ENCODE assay signal across 17 cellular contexts in the genomic region with DNA sequence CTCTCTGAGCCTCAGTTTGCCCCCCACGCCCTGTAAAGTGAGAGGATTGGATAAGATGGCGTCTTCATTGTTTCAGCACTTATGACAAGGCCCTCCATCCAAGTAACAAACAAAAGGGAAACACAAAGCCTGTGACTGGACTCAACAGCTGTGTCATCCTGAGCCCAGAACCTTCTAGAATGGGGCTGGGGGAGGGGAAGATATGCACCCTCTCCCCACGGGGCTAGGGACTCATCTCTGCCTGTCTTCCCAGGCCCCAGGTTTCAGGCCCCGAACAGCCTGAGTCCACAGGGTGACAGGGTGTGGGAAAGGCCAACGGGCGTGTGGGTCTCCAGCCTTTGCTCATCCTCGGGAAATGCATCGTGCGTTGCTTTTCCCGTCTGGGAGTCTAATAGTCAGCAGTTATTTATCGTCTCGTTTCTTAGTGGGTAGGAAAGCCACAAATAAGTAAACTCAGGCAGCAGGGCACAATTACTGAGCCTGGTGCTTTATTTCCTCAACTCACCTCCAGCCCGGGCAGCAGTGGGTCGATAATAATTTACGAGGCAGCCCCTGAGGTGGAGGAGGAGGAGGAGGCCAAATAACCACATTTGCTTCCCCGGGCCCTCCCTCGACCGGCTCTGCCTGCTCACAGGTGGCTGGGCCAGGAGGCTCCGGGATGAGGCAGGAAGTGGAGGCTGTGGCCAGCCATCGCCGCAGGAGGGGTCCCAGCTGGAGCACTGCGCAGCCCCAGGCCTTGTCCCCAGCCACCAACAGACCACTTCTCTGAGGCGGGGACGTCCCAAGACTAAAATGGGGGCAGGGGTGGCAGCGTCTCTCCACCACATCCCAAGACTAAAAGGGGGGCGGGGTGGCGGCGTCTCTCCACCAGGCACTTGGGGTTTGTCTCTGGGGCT. TPM values are rescaled to one million over a fixed set of nuclear protein-coding genes. Genes with fewer than 3 reads are reported as not detected.
DNase-seq lines count a peak whose midpoint lies in the region; ATAC-seq, FAIRE-seq and TF ChIP-seq lines count a peak whose summit lies in the region.
"Had no signal": no experiment of that assay in that cellular context is flagged by ENCODE, and none has a peak within 500 bp of the region (broad histone marks: within the 10 kb centered on the region; RNA-seq: fewer than 3 reads in every experiment).

No MANE protein-coding gene starts in this region.

- peaks cover 1 to 3% (median 2%) of the 10 kb centered on the region in 3 donors for H3K27me3 Mint-ChIP-seq in CD14-positive monocyte (ENCODE audit: low read depth in 3 of 3)

- no TSS peak for BruUV-seq in K562 (replicated peaks; lab: Mats Ljungman, UMichigan)

- H2AFZ ChIP-seq in K562 (ENCODE audit: low read depth, low read length) = no peak overlapping the region

- peaks cover 13 to 71% of the 10 kb centered on the region in 2 experiments for H3K4me1 ChIP-seq in K562 (replicated peaks in 1 of 2; ENCODE audit: control insufficient read depth in 2 of 2, insufficient read depth in 2 of 2, low read length in 2 of 2)

- no peaks in the 10 kb centered on the region for H3K79me2 ChIP-seq in K562 (ENCODE audit: control insufficient read depth, insufficient read depth, low read length)

- H3K27ac Mint-ChIP-seq in CD14-positive monocyte = peak overlapping the region in 1 of 7 donors; percentile 46
- H3K27ac Mint-ChIP-seq: T-helper 17 cell had no signal

- TF ChIP-seq CTCF in K562 (IDR thresholded peaks at IDR 0.05 in 2 of 3, conservative IDR thresholded peaks at IDR 0.05 in 1 of 3; ENCODE audit: insufficient read depth in 2 of 3, low read depth in 1 of 3, low read length in 3 of 3) (no peak), CD14-positive monocyte (IDR thresholded peaks at IDR 0.05) (no peak)

- no peak overlapping the region for H3K4me3 ChIP-seq in K562
- H3K4me3 ChIP-seq: sigmoid colon, suprapubic skin had no signal

- 85% methylated on average over 23 of the region's 28 CpGs for WGBS in K562 (ENCODE audit: insufficient coverage, low coverage, missing lambda C conversion rate)

- H3K4me1 Mint-ChIP-seq in CD14-positive monocyte = peaks cover 48% of the 10 kb centered on the region

- POLR2A ChIA-PET in K562 (lab: Yijun Ruan, JAX) = interaction anchor here (0.6 kb wide), 1 partner anchor 25 kb away, joined by 3 read pairs; no protein-coding TSS in a partner anchor

- no peaks in the 10 kb centered on the region for H3K36me3 Mint-ChIP-seq in CD14-positive monocyte

- H4K20me1 ChIP-seq in K562 (replicated peaks; ENCODE audit: control insufficient read depth, insufficient read depth, low read length) = peaks cover 28% of the 10 kb centered on the region

- no peaks in the 10 kb centered on the region for H3K9me3 ChIP-seq in K562 (replicated peaks; ENCODE audit: control insufficient read depth, insufficient read depth, low read depth, low read length)
- H3K9me3 ChIP-seq: Caco-2, sigmoid colon, suprapubic skin had no signal

- CTCF ChIA-PET in K562 (lab: Yijun Ruan, JAX; ENCODE audit: low intra/inter-chr PET ratio) = no interaction called here

- no peaks in the 10 kb centered on the region for H3K27me3 ChIP-seq in K562 (ENCODE audit: control insufficient read depth in 2 of 2, insufficient read depth in 2 of 2, low read length in 2 of 2)
- H3K27me3 ChIP-seq: sigmoid colon, suprapubic skin had no signal

- no peak for TF ChIP-seq EP300 in K562 (IDR thresholded peaks at IDR 0.05; ENCODE audit: low read length)

- no peak for TF ChIP-seq POLR2A in K562 (conservative IDR thresholded peaks at IDR 0.05)

- DNase-seq in GF-D8 (lab: John Stamatoyannopoulos, UW) = peak; percentile 42
- DNase-seq in NCI-H2107 treated with DMSO at 0.1 percent for 48 hours (lab: John Stamatoyannopoulos, UW; ENCODE audit: unreplicated experiment) = peak; percentile 53
- no peak for DNase-seq in K562 (ENCODE audit: extremely low read depth in 1 of 4, low spot score in 3 of 4)
- DNase-seq in pons (ENCODE audit: low spot score) = peak; percentile 56
- DNase-seq in DMS79 treated with DMSO at 0.1 percent for 48 hours (lab: John Stamatoyannopoulos, UW) = no peak
- DNase-seq in CD14-positive monocyte (ENCODE audit: low spot score) = no peak
- DNase-seq in T1000 (lab: John Stamatoyannopoulos, UW) = no peak
- no peak for DNase-seq in SW480 (ENCODE audit: low spot score)
- DNase-seq: Kasumi-1, left colon, NCI-H146, sigmoid colon, T-helper 17 cell had no signal

- no peak for FAIRE-seq in K562 (lab: Jason Lieb, UNC)

- no peak overlapping the region for H3K4me2 ChIP-seq in K562 (ENCODE audit: insufficient read depth, low read length)

- H3K9me1 ChIP-seq in K562 (ENCODE audit: control insufficient read depth, insufficient read depth, low read length) = no peaks in the 10 kb centered on the region

- no peak overlapping the region for H3K9ac ChIP-seq in K562 (ENCODE audit: insufficient read depth in 1 of 2, low read depth in 2 of 2, low read length in 2 of 2)

- TF ChIP-seq RAD21 in K562 (CRISPR knock-in tag; conservative IDR thresholded peaks at IDR 0.05 in 1 of 2, IDR thresholded peaks at IDR 0.05 in 1 of 2) = no peak

- no peak overlapping the region for H3K4me3 Mint-ChIP-seq in CD14-positive monocyte
- H3K4me3 Mint-ChIP-seq: T-helper 17 cell had no signal

- H3K9me3 Mint-ChIP-seq in CD14-positive monocyte = no peaks in the 10 kb centered on the region

- no peak overlapping the region for H3K27ac ChIP-seq in K562 (ENCODE audit: extremely low read depth, low read depth, low read length)
- H3K27ac ChIP-seq: suprapubic skin had no signal

- H3K36me3 ChIP-seq in K562 (ENCODE audit: control insufficient read depth, insufficient read depth, low read length) = no peaks in the 10 kb centered on the region
- H3K36me3 ChIP-seq: sigmoid colon, suprapubic skin had no signal

- ATAC-seq in K562 = no peak
- ATAC-seq: activated CD4-positive, CD25-positive, alpha-beta regulatory T cell treated with anti-CD3 and anti-CD28 coated beads, Interleukin-2, amount 50 U/mL, for 24 hours; left colon; Right ventricle myocardium inferior; T-helper 17 cell had no signal

- in situ Hi-C loops in K562 (cut with MboI) = no loop called here

- intact Hi-C loops in K562 (cut with micrococcal nuclease) = loop anchor here (5.0 to 10.0 kb wide), 2 partner anchors 57 to 85 kb away; no protein-coding TSS in a partner anchor
- intact Hi-C loops in CD14-positive monocyte (cut with micrococcal nuclease) = no loop called here

TF ChIP-seq in K562, 482 proteins besides CTCF, POLR2A, EP300 and RAD21:
- no peak for TF ChIP-seq KLF10 (CRISPR knock-in tag; IDR thresholded peaks at IDR 0.05)
- TF ChIP-seq, protein P1, sequence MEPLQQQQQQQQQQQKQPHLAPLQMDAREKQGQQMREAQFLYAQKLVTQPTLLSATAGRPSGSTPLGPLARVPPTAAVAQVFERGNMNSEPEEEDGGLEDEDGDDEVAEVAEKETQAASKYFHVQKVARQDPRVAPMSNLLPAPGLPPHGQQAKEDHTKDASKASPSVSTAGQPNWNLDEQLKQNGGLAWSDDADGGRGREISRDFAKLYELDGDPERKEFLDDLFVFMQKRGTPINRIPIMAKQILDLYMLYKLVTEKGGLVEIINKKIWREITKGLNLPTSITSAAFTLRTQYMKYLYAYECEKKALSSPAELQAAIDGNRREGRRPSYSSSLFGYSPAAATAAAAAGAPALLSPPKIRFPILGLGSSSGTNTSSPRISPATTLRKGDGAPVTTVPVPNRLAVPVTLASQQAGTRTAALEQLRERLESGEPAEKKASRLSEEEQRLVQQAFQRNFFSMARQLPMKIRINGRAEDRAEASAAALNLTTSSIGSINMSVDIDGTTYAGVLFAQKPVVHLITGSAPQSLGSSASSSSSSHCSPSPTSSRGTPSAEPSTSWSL (CRISPR knock-in tag; IDR thresholded peaks at IDR 0.05; ENCODE audit: borderline replicate concordance) = no peak
- no peak for TF ChIP-seq HCFC1 (IDR thresholded peaks at IDR 0.05; ENCODE audit: low read depth, low read length)
- TF ChIP-seq, protein P2, sequence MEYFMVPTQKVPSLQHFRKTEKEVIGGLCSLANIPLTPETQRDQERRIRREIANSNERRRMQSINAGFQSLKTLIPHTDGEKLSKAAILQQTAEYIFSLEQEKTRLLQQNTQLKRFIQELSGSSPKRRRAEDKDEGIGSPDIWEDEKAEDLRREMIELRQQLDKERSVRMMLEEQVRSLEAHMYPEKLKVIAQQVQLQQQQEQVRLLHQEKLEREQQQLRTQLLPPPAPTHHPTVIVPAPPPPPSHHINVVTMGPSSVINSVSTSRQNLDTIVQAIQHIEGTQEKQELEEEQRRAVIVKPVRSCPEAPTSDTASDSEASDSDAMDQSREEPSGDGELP (CRISPR knock-in tag; IDR thresholded peaks at IDR 0.05; ENCODE audit: borderline replicate concordance) = 0 out of 2 replicates have a peak, but pooled peaks have one; percentile 16

RNA-seq across cellular contexts. Expression of a gene that starts 54.4 kb away (rescaled TPM):
- total RNA-seq in K562 (2011; cell fraction: chromatin; rRNA removed; ENCODE audit: low replicate concordance) = not detected in 2 replicates
- not detected in 2 replicates for total RNA-seq in K562 (2011; cell fraction: nucleolus; rRNA removed)
- total RNA-seq in K562 (2011; cell fraction: nucleoplasm; rRNA removed) = not detected in 2 replicates
- not detected in 2 replicates for total RNA-seq in K562 (2014; rRNA removed)
- total RNA-seq in K562 (2014; rRNA removed; fragmentation: Illumina TruSeq; extraction: Trizol) = not detected in 2 replicates
- not detected in 2 replicates for total RNA-seq in K562 (2015; rRNA removed; fragmentation: Illumina TruSeq; extraction: Trizol)
- not detected in 2 replicates for total RNA-seq in K562 (2021)
- not detected in 2 replicates for polyA plus RNA-seq in K562 (2011; rRNA removed)
- polyA plus RNA-seq in K562 (2011; cell fraction: cytosol; rRNA removed) = not detected in 2 replicates
- polyA plus RNA-seq in K562 (2011; cell fraction: nucleus; rRNA removed) = not detected in 2 replicates
- 0.14 and 0.75 TPM in 2 replicates for polyA plus RNA-seq in K562 (2012)
- polyA plus RNA-seq in K562 (2014; fragmentation: Illumina TruSeq; extraction: Trizol) = not detected in 2 replicates
- polyA plus RNA-seq in K562 (2014; fragmentation: Nextera tagmentation; extraction: Ambion mirVana) = not detected
- not detected in 2 replicates for polyA plus RNA-seq in K562 (2014; rRNA removed)
- not detected in 2 replicates for polyA minus RNA-seq in K562 (2011; rRNA and poly(A)+ RNA removed)
- polyA minus RNA-seq in K562 (2011; cell fraction: cytosol; rRNA and poly(A)+ RNA removed) = not detected in 2 replicates
- not detected in 2 replicates for polyA minus RNA-seq in K562 (2011; cell fraction: nucleus; rRNA and poly(A)+ RNA removed)
- not detected for polyA plus RNA-seq in CD14-positive monocyte
- total RNA-seq: suprapubic skin, T-helper 17 cell had no signal

Comparison
In these comparisons a context has a peak if more than half of its experiments do, and no peak if none do; other contexts are left out.
1. DNase-seq: peak in GF-D8 (single experiment), NCI-H2107 treated with DMSO at 0.1 percent for 48 hours (single experiment) and pons (single experiment); none in K562 (0 of 4), DMS79 treated with DMSO at 0.1 percent for 48 hours (single experiment), CD14-positive monocyte (single experiment), T1000 (single experiment) and SW480 (single experiment).